In the genomic region with DNA sequence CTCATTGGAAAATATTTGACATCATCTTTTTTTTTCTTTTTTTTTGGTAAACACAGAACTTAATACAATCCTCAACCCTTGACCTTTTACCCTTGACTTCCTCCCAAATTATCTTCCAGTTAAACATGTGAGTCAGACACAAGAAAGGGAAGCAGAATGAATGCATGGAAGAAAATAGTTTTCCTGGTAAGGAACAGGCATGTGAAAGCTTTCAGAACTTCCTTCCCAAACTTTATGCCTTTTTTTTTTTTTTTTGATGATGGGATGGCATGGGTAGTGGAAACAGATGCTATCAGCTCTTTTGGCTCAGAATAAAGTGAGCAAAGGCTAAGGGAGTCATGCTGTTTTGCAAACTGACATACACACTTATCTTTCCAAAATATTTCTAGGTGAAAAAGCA, we compare ENCODE assay signal across 20 cellular contexts.
"Had no signal": no experiment of that assay in that cellular context is flagged by ENCODE, and none has a peak within 500 bp of the region (broad histone marks: within the 10 kb centered on the region; RNA-seq: fewer than 3 reads in every experiment).

No MANE protein-coding gene starts in this region.

- H3K4me3 Mint-ChIP-seq: central memory CD8-positive, alpha-beta T cell; effector memory CD8-positive, alpha-beta T cell; natural killer cell; stimulated activated naive CD8-positive, alpha-beta T cell treated with anti-CD3 and anti-CD28 coated beads, Interleukin-15, Interleukin-2, amounts not matched to agents 100 ng/mL and 50 ng/mL, for 24 hours; T-helper 1 cell treated with Interleukin-12 subunit alpha and Interleukin-12 subunit beta and Interleukin-4 antibody, amounts not matched to agents 30 μg/mL and 1 μg/mL, for 36 hours had no signal

- H3K9me3 ChIP-seq: body of pancreas, prostate gland, thoracic aorta had no signal

- ATAC-seq: activated naive CD4-positive, alpha-beta T cell treated with anti-CD3 and anti-CD28 coated beads, Interleukin-2, amount 50 U/mL, for 72 hours; body of pancreas; effector memory CD8-positive, alpha-beta T cell; esophagus mucosa; natural killer cell had no signal

- H3K4me1 Mint-ChIP-seq: central memory CD8-positive, alpha-beta T cell; natural killer cell had no signal

- H3K4me3 ChIP-seq: body of pancreas, prostate gland, thoracic aorta had no signal

- DNase-seq: activated CD4-positive, alpha-beta T cell treated with anti-CD3 and anti-CD28 coated beads, Interleukin-2, amount 50 U/mL, for 1 hour; activated CD4-positive, CD25-positive, alpha-beta regulatory T cell; activated effector memory CD4-positive, alpha-beta T cell treated with anti-CD3 and anti-CD28 coated beads, Interleukin-2, amount 50 U/mL, for 16 hours; activated T-cell treated with anti-CD3 and anti-CD28 coated beads, Interleukin-2, amount 50 U/mL, for 1 hour; amniotic stem cell; body of pancreas; effector memory CD8-positive, alpha-beta T cell; kidney; mammary epithelial cell; natural killer cell; nucleus accumbens; stimulated activated CD4-positive, alpha-beta T cell treated with anti-CD3 and anti-CD28 coated beads, Interleukin-4, amount 100 ng/mL, for 24 hours had no signal

- H3K27ac ChIP-seq: body of pancreas, foreskin keratinocyte, prostate gland, thoracic aorta had no signal

- H3K36me3 ChIP-seq: prostate gland, thoracic aorta had no signal

- H3K4me1 ChIP-seq: foreskin keratinocyte, prostate gland had no signal

- H3K27me3 Mint-ChIP-seq: central memory CD8-positive, alpha-beta T cell; effector memory CD8-positive, alpha-beta T cell; stimulated activated naive CD8-positive, alpha-beta T cell treated with anti-CD3 and anti-CD28 coated beads, Interleukin-15, Interleukin-2, amounts not matched to agents 100 ng/mL and 50 ng/mL, for 24 hours had no signal

- H3K36me3 Mint-ChIP-seq: activated naive CD4-positive, alpha-beta T cell treated with anti-CD3 and anti-CD28 coated beads, Interleukin-2, amount 50 U/mL, for 72 hours; natural killer cell had no signal

- H3K9me3 Mint-ChIP-seq: stimulated activated naive CD8-positive, alpha-beta T cell treated with anti-CD3 and anti-CD28 coated beads, Interleukin-15, Interleukin-2, amounts not matched to agents 100 ng/mL and 50 ng/mL, for 24 hours; T-helper 1 cell treated with Interleukin-12 subunit alpha and Interleukin-12 subunit beta and Interleukin-4 antibody, amounts not matched to agents 30 μg/mL and 1 μg/mL, for 36 hours had no signal

- H3K27me3 ChIP-seq: body of pancreas, foreskin keratinocyte had no signal

- H3K27ac Mint-ChIP-seq: activated naive CD4-positive, alpha-beta T cell treated with anti-CD3 and anti-CD28 coated beads, Interleukin-2, amount 50 U/mL, for 72 hours; effector memory CD8-positive, alpha-beta T cell; natural killer cell; stimulated activated naive CD8-positive, alpha-beta T cell treated with anti-CD3 and anti-CD28 coated beads, Interleukin-15, Interleukin-2, amounts not matched to agents 100 ng/mL and 50 ng/mL, for 24 hours; T-helper 1 cell treated with Interleukin-12 subunit alpha and Interleukin-12 subunit beta and Interleukin-4 antibody, amounts not matched to agents 30 μg/mL and 1 μg/mL, for 36 hours had no signal
